1 cellular context compared by ENCODE assay signal in genomic region chr6:163474581-163474980, GRCh38.
TF ChIP-seq lines count a peak whose summit lies in the region.

No MANE protein-coding gene starts in this region.

TF ChIP-seq in K562, 482 proteins besides CTCF, POLR2A, EP300 and RAD21 (continued from another document):
- TF ChIP-seq ZBTB33 (CRISPR knock-in tag; IDR thresholded peaks at IDR 0.05): no peak
- no peak for TF ChIP-seq ZBTB12 (CRISPR knock-in tag; IDR thresholded peaks at IDR 0.05)
- TF ChIP-seq E4F1 (CRISPR knock-in tag; IDR thresholded peaks at IDR 0.05; ENCODE audit: borderline replicate concordance): no peak
- TF ChIP-seq NFIC (IDR thresholded peaks at IDR 0.05): peak; percentile 51
